In genomic region chr5:73693573-73694061, GRCh38 we compare ENCODE assay signal across 8 cellular contexts.
DNase-seq lines count a peak whose midpoint lies in the region; ATAC-seq and TF ChIP-seq lines count a peak whose summit lies in the region.

No MANE protein-coding gene starts in this region.

- no peak overlapping the region for H3K4me2 ChIP-seq in smooth muscle cell

- no peak overlapping the region for H3K9ac ChIP-seq in smooth muscle cell (ENCODE audit: low read depth)

- POLR2A ChIA-PET in BJ (lab: Charles Lee): no interaction called here

- no peaks in the 10 kb centered on the region for H3F3A ChIP-seq in smooth muscle cell (ENCODE audit: low read depth)

- DNase-seq in BJ (ENCODE audit: low read depth) (no peak), NCI-H69 (lab: John Stamatoyannopoulos, UW) (peak; percentile 22), fibroblast of mammary gland (ENCODE audit: low read depth) (peak; percentile 57), smooth muscle cell (lab: John Stamatoyannopoulos, UW; ENCODE audit: unreplicated experiment) (no peak), HK-2 (ENCODE audit: unreplicated experiment) (no peak)
- no peak for DNase-seq in stimulated activated CD4-positive, alpha-beta T cell treated with anti-CD3 and anti-CD28 coated beads, Interleukin-12 subunit alpha, Interleukin-12 subunit beta, amount 100 ng/mL, for 4 hours

- H3K79me2 ChIP-seq in smooth muscle cell (ENCODE audit: low read depth): no peaks in the 10 kb centered on the region

- WGBS in smooth muscle cell (ENCODE audit: low lambda C conversion rate): 63% methylated on average over 4 of the region's 4 CpGs

- H3K27ac ChIP-seq in smooth muscle cell (ENCODE audit: low read depth): no peak overlapping the region

- H3K9me3 ChIP-seq in smooth muscle cell (replicated peaks; ENCODE audit: low read depth): no peaks in the 10 kb centered on the region

- H4K20me1 ChIP-seq in smooth muscle cell (ENCODE audit: low read depth): no peaks in the 10 kb centered on the region

- TF ChIP-seq CTCF in BJ (IDR thresholded peaks at IDR 0.05; ENCODE audit: insufficient read depth, low read depth, low read length): peak; percentile 59
- peak; percentile 63 for TF ChIP-seq CTCF in fibroblast of mammary gland (conservative IDR thresholded peaks at IDR 0.05; ENCODE audit: control insufficient read depth, insufficient read depth, low read depth, low read length)
- peak; percentile 31 for TF ChIP-seq CTCF in smooth muscle cell (IDR thresholded peaks at IDR 0.05; ENCODE audit: borderline replicate concordance, insufficient read depth, poor library complexity, severe bottlenecking)

- H3K4me1 ChIP-seq in smooth muscle cell (ENCODE audit: low read depth): no peaks in the 10 kb centered on the region

- H3K4me3 ChIP-seq in BJ (ENCODE audit: low read depth, low read length): no peak overlapping the region
- H3K4me3 ChIP-seq in fibroblast of mammary gland (ENCODE audit: control insufficient read depth, low read depth, low read length): no peak overlapping the region
- H3K4me3 ChIP-seq in smooth muscle cell: no peak overlapping the region

- H3K27me3 ChIP-seq in BJ (ENCODE audit: control insufficient read depth, insufficient read depth, low read length) (no peaks in the 10 kb centered on the region), smooth muscle cell (ENCODE audit: low read depth) (no peaks in the 10 kb centered on the region)

- H2AFZ ChIP-seq in smooth muscle cell (ENCODE audit: low read depth): peak overlapping the region; percentile 39

- H3K36me3 ChIP-seq in BJ (ENCODE audit: control insufficient read depth, insufficient read depth, low read length) (no peaks in the 10 kb centered on the region), smooth muscle cell (ENCODE audit: low read depth) (no peaks in the 10 kb centered on the region)

- CTCF ChIA-PET in BJ (lab: Yijun Ruan, JAX): interaction anchor here (0.7 to 4.7 kb wide), 22 partner anchors 9 to 1788 kb away, joined by 3 to 40 read pairs (median 3); no protein-coding TSS in a partner anchor

- ATAC-seq in GM19463 (IDR thresholded peaks at IDR 0.05; ENCODE audit: unreplicated experiment): peak; percentile 9
- ATAC-seq in HG02610 (IDR thresholded peaks at IDR 0.05; ENCODE audit: unreplicated experiment): no peak

Comparison
In these comparisons a context has a peak if more than half of its experiments do, and no peak if none do; other contexts are left out.
1. DNase-seq: peak in NCI-H69 (single experiment) and fibroblast of mammary gland (single experiment); none in BJ (single experiment), smooth muscle cell (single experiment), stimulated activated CD4-positive, alpha-beta T cell treated with anti-CD3 and anti-CD28 coated beads, Interleukin-12 subunit alpha, Interleukin-12 subunit beta, amount 100 ng/mL, for 4 hours (single experiment) and HK-2 (single experiment).
2. Peak in every context shown above with its lines, with median percentiles within 50 percentile points of each other: CTCF ChIP-seq.